Comparison of ENCODE assay signal across 22 cellular contexts in genomic region chr5:119655081-119655480, GRCh38. TPM values are rescaled to one million over a fixed set of nuclear protein-coding genes. Genes with fewer than 3 reads are reported as not detected.
DNase-seq lines count a peak whose midpoint lies in the region; TF ChIP-seq lines count a peak whose summit lies in the region.
"Had no signal": no experiment of that assay in that cellular context is flagged by ENCODE, and none has a peak within 500 bp of the region (broad histone marks: within the 10 kb centered on the region; RNA-seq: fewer than 3 reads in every experiment).

No MANE protein-coding gene starts in this region.

- no peaks in the 10 kb centered on the region for H3K9me3 Mint-ChIP-seq in activated CD4-positive, alpha-beta memory T cell treated with anti-CD3 and anti-CD28 coated beads, Interleukin-2, amount 10 ng/mL, durations not matched to agents 7 days and 5 days

- CTCF ChIA-PET in activated CD4-positive, alpha-beta memory T cell treated with anti-CD3 and anti-CD28 coated beads, Interleukin-2, amount 10 ng/mL, durations not matched to agents 7 days and 5 days (lab: Charles Lee) = no interaction called here

- H3K27me3 Mint-ChIP-seq in activated CD4-positive, alpha-beta memory T cell treated with anti-CD3 and anti-CD28 coated beads, Interleukin-2, amount 10 ng/mL, durations not matched to agents 7 days and 5 days = no peaks in the 10 kb centered on the region

- POLR2A ChIA-PET in activated CD4-positive, alpha-beta memory T cell treated with anti-CD3 and anti-CD28 coated beads, Interleukin-2, amount 10 ng/mL, durations not matched to agents 7 days and 5 days (lab: Charles Lee) = no interaction called here

- no peak overlapping the region for H3K4me3 ChIP-seq in AG09309 (ENCODE audit: control insufficient read depth, low read depth, low read length)
- H3K4me3 ChIP-seq: colonic mucosa, heart left ventricle, MG63, neural progenitor cell, stomach had no signal

- TF ChIP-seq CTCF in AG09309 (IDR thresholded peaks at IDR 0.05; ENCODE audit: control insufficient read depth, insufficient read depth, low read depth, low read length, missing control alignments) = no peak

- no peak for TF ChIP-seq EP300 in Ishikawa (IDR thresholded peaks at IDR 0.05; ENCODE audit: borderline replicate concordance)

- no peaks in the 10 kb centered on the region for H3K4me1 Mint-ChIP-seq in activated CD4-positive, alpha-beta memory T cell treated with anti-CD3 and anti-CD28 coated beads, Interleukin-2, amount 10 ng/mL, durations not matched to agents 7 days and 5 days
- H3K4me1 Mint-ChIP-seq: neural progenitor cell had no signal

- H3K27ac Mint-ChIP-seq in activated CD4-positive, alpha-beta memory T cell treated with anti-CD3 and anti-CD28 coated beads, Interleukin-2, amount 10 ng/mL, durations not matched to agents 7 days and 5 days = no peak overlapping the region
- H3K27ac Mint-ChIP-seq: neural progenitor cell had no signal

- no peaks in the 10 kb centered on the region for H3K36me3 Mint-ChIP-seq in activated CD4-positive, alpha-beta memory T cell treated with anti-CD3 and anti-CD28 coated beads, Interleukin-2, amount 10 ng/mL, durations not matched to agents 7 days and 5 days (ENCODE audit: low read depth)
- H3K36me3 Mint-ChIP-seq: neural progenitor cell had no signal

- DNase-seq in AG09309 (ENCODE audit: low read depth) = peak; percentile 8
- DNase-seq in SIG-M5 treated with dmso at 0.1 percent for 504 hours (lab: John Stamatoyannopoulos, UW; ENCODE audit: unreplicated experiment) = peak; percentile 90
- DNase-seq in fibroblast of gingiva (ENCODE audit: low read depth) = peak; percentile 56
- DNase-seq in activated CD4-positive, alpha-beta memory T cell treated with anti-CD3 and anti-CD28 coated beads, Interleukin-2, amount 10 ng/mL, durations not matched to agents 7 days and 5 days = no peak
- no peak for DNase-seq in NCI-H345 (lab: John Stamatoyannopoulos, UW)
- DNase-seq in NCI-H2029 (lab: John Stamatoyannopoulos, UW) = no peak
- no peak for DNase-seq in A172 (ENCODE audit: low spot score)
- DNase-seq: activated CD4-positive, CD25-positive, alpha-beta regulatory T cell treated with anti-CD3 and anti-CD28 coated beads, Interleukin-2, amount 50 U/mL, for 72 hours; activated effector memory CD4-positive, alpha-beta T cell treated with Interleukin-2 at 50 U/mL for 16 hours; anterior cingulate cortex; colonic mucosa; heart left ventricle; islet precursor cell; MG63; NCI-H2107; NCI-H748 treated with DMSO at 0.1 percent for 48 hours; stomach had no signal

- TF ChIP-seq RAD21 in Ishikawa (IDR thresholded peaks at IDR 0.05; ENCODE audit: low read depth) = no peak

- no peak overlapping the region for H3K4me3 Mint-ChIP-seq in activated CD4-positive, alpha-beta memory T cell treated with anti-CD3 and anti-CD28 coated beads, Interleukin-2, amount 10 ng/mL, durations not matched to agents 7 days and 5 days
- H3K4me3 Mint-ChIP-seq: neural progenitor cell had no signal

TF ChIP-seq in Ishikawa, 13 proteins besides CTCF, POLR2A, EP300 and RAD21:
- TF ChIP-seq ZBTB7A (IDR thresholded peaks at IDR 0.05; ENCODE audit: low read depth) = no peak
- peak; percentile 70; the same call in 1 of the 2 replicates for TF ChIP-seq CEBPB (IDR thresholded peaks at IDR 0.05)
TF ChIP-seq in Ishikawa: peak in this region for 1.

RNA-seq across cellular contexts. Expression of gene FAM170A, which starts 25.7 kb away (rescaled TPM):
- total RNA-seq in activated CD4-positive, alpha-beta memory T cell treated with anti-CD3 and anti-CD28 coated beads, Interleukin-2, amount 10 ng/mL, durations not matched to agents 7 days and 5 days = not detected
- total RNA-seq in A172 (2014; rRNA removed; shearing (Covaris generic)) = not detected in 2 replicates
- total RNA-seq: colonic mucosa; heart left ventricle; HT-29; mesenteric fat pad; stomach; T-helper 2 cell treated with Interferon-gamma antibody and Interleukin-4, amounts not matched to agents 100 ng/mL and 5 ng/mL, for 36 hours had no signal

Comparison
In these comparisons a context has a peak if more than half of its experiments do, and no peak if none do; other contexts are left out.
1. DNase-seq: peak in AG09309 (single experiment), SIG-M5 treated with dmso at 0.1 percent for 504 hours (single experiment) and fibroblast of gingiva (single experiment); none in activated CD4-positive, alpha-beta memory T cell treated with anti-CD3 and anti-CD28 coated beads, Interleukin-2, amount 10 ng/mL, durations not matched to agents 7 days and 5 days (single experiment), NCI-H345 (single experiment), NCI-H2029 (single experiment) and A172 (single experiment).